In the genomic region with DNA sequence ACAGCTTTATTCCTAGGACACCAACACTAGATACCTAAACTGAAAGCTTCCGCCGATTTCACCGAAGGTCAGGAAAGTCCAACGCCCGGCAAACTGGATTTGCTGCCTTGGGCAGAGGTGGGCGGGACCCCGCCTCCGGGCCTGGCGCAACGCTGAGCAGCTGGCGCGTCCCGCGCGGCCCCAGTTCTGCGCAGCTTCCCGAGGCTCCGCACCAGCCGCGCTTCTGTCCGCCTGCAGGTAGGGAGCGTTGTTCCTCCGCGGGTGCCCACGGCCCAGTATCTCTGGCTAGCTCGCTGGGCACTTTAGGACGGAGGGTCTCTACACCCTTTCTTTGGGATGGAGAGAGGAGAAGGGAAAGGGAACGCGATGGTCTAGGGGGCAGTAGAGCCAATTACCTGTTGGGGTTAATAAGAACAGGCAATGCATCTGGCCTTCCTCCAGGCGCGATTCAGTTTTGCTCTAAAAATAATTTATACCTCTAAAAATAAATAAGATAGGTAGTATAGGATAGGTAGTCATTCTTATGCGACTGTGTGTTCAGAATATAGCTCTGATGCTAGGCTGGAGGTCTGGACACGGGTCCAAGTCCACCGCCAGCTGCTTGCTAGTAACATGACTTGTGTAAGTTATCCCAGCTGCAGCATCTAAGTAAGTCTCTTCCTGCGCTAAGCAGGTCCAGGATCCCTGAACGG, we compare ENCODE assay signal across 8 cellular contexts. TPM values are rescaled to one million over a fixed set of nuclear protein-coding genes. Genes with fewer than 3 reads are reported as not detected.
A peak's percentile ranks its signal among the peaks of the same experiment; 100 is the strongest.
DNase-seq lines count a peak whose midpoint lies in the region; ATAC-seq and TF ChIP-seq lines count a peak whose summit lies in the region.

A gene (plus strand): TSS at position 183 of the 692 bp plus-strand sequence. CDS start 5,572 bp downstream, outside the sequence.

- H3K27me3 ChIP-seq in AG04450 (ENCODE audit: control insufficient read depth, insufficient read depth, low read length) (no peaks in the 10 kb centered on the region), liver (ENCODE audit: control insufficient read depth in 4 of 4, insufficient read depth in 4 of 4, low read length in 3 of 4) (no peaks in the 10 kb centered on the region)

- CTCF ChIA-PET in AG04450 (lab: Charles Lee): interaction anchor here (0.6 to 2.8 kb wide), 20 partner anchors 8 to 264 kb away, joined by 3 to 44 read pairs (median 4); a partner anchor contains a TSS

- peaks cover 0 to 5% (median 1%) of the 10 kb centered on the region in 4 donors for H3K4me1 ChIP-seq in liver (ENCODE audit: control insufficient read depth in 4 of 4, insufficient read depth in 4 of 4, low read length in 3 of 4)

- POLR2A ChIA-PET in AG04450 (lab: Yijun Ruan, JAX): interaction anchor here (0.8 to 2.2 kb wide), 8 partner anchors 11 to 466 kb away, joined by 3 to 11 read pairs (median 5); a partner anchor contains a TSS

- peak; percentile 48 for ATAC-seq in GM18858 (IDR thresholded peaks at IDR 0.05; ENCODE audit: unreplicated experiment)
- peak; percentile 56 for ATAC-seq in HG03139 (IDR thresholded peaks at IDR 0.05; ENCODE audit: unreplicated experiment)

- H3K9me3 ChIP-seq in AG04450 (ENCODE audit: control insufficient read depth, insufficient read depth, low read length) (no peaks in the 10 kb centered on the region), liver (ENCODE audit: control insufficient read depth in 4 of 4, low read length in 3 of 4) (no peaks in the 10 kb centered on the region)

- peak within 1 kb of the TSS; percentile 78 for H3K4me3 ChIP-seq in AG04450 (ENCODE audit: low read depth, low read length)
- H3K4me3 ChIP-seq in liver (ENCODE audit: low read depth in 1 of 3, low read length in 3 of 3): peak within 1 kb of the TSS; percentile 67 to 94 (median 94)

- H3K9ac ChIP-seq in liver (ENCODE audit: low read depth in 1 of 2, low read length in 2 of 2): peak within 1 kb of the TSS; percentile 81 to 99

- WGBS in liver: 3% methylated on average over 36 of the region's 36 CpGs

- no peaks in the 10 kb centered on the region for H3K36me3 ChIP-seq in liver (ENCODE audit: control insufficient read depth in 4 of 4, insufficient read depth in 3 of 4, low read depth in 1 of 4, low read length in 3 of 4)

- DNase-seq in AG04450 (ENCODE audit: low read depth, low spot score) (peak; percentile 74), NCI-H510A (lab: John Stamatoyannopoulos, UW) (peak; percentile 62), dermis microvascular lymphatic vessel endothelial cell (ENCODE audit: low read depth in 2 of 2) (peak; percentile 95 to 97)
- peak; percentile 68 to 74 for DNase-seq in activated CD4-positive, alpha-beta T cell treated with anti-CD3 and anti-CD28 coated beads, Interleukin-2, amount 50 U/mL, for 24 hours (ENCODE audit: low read depth in 1 of 2, low spot score in 1 of 2)
- DNase-seq in stimulated activated CD4-positive, alpha-beta T cell treated with anti-CD3 and anti-CD28 coated beads, Interleukin-4, amount 100 ng/mL, for 1 hour: peak; percentile 87

- TF ChIP-seq CTCF in AG04450 (IDR thresholded peaks at IDR 0.05; ENCODE audit: low read depth, low read length) (peak; percentile 73), liver (IDR thresholded peaks at IDR 0.05; ENCODE audit: low read depth, low read length, missing input control) (peak; percentile 59)

- peak within 1 kb of the TSS; percentile 66 for H3K27ac ChIP-seq in AG04450 (ENCODE audit: low read depth, low read length)
- peak within 1 kb of the TSS; percentile 83 to 87 for H3K27ac ChIP-seq in liver (ENCODE audit: low read depth in 1 of 2, low read length in 2 of 2)

- peak; percentile 80 to 86 for TF ChIP-seq RAD21 in liver (IDR thresholded peaks at IDR 0.05)

TF ChIP-seq in liver, 16 proteins besides CTCF, POLR2A, EP300 and RAD21:
- TF ChIP-seq SP1 (IDR thresholded peaks at IDR 0.05) (peak; percentile 87), NR2F2 (IDR thresholded peaks at IDR 0.05) (peak; percentile 65), GABPA (IDR thresholded peaks at IDR 0.05 in 1 of 2, conservative IDR thresholded peaks at IDR 0.05 in 1 of 2) (peak in 1 of 2 donors; percentile 79), JUND (IDR thresholded peaks at IDR 0.05) (peak in 1 of 2 donors; percentile 22), FOXA2 (IDR thresholded peaks at IDR 0.05) (no peak), EGR1 (IDR thresholded peaks at IDR 0.05; ENCODE audit: low read depth in 2 of 2) (peak; percentile 66 to 83), RXRA (IDR thresholded peaks at IDR 0.05) (peak; percentile 80 to 85), TAF1 (conservative IDR thresholded peaks at IDR 0.05) (peak; percentile 77), YY1 (IDR thresholded peaks at IDR 0.05) (peak; percentile 69), HNF4A (conservative IDR thresholded peaks at IDR 0.05) (peak; percentile 52 to 61)
- TF ChIP-seq, protein P1, sequence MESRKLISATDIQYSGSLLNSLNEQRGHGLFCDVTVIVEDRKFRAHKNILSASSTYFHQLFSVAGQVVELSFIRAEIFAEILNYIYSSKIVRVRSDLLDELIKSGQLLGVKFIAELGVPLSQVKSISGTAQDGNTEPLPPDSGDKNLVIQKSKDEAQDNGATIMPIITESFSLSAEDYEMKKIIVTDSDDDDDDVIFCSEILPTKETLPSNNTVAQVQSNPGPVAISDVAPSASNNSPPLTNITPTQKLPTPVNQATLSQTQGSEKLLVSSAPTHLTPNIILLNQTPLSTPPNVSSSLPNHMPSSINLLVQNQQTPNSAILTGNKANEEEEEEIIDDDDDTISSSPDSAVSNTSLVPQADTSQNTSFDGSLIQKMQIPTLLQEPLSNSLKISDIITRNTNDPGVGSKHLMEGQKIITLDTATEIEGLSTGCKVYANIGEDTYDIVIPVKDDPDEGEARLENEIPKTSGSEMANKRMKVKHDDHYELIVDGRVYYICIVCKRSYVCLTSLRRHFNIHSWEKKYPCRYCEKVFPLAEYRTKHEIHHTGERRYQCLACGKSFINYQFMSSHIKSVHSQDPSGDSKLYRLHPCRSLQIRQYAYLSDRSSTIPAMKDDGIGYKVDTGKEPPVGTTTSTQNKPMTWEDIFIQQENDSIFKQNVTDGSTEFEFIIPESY (IDR thresholded peaks at IDR 0.05): no peak
- TF ChIP-seq, protein P2, sequence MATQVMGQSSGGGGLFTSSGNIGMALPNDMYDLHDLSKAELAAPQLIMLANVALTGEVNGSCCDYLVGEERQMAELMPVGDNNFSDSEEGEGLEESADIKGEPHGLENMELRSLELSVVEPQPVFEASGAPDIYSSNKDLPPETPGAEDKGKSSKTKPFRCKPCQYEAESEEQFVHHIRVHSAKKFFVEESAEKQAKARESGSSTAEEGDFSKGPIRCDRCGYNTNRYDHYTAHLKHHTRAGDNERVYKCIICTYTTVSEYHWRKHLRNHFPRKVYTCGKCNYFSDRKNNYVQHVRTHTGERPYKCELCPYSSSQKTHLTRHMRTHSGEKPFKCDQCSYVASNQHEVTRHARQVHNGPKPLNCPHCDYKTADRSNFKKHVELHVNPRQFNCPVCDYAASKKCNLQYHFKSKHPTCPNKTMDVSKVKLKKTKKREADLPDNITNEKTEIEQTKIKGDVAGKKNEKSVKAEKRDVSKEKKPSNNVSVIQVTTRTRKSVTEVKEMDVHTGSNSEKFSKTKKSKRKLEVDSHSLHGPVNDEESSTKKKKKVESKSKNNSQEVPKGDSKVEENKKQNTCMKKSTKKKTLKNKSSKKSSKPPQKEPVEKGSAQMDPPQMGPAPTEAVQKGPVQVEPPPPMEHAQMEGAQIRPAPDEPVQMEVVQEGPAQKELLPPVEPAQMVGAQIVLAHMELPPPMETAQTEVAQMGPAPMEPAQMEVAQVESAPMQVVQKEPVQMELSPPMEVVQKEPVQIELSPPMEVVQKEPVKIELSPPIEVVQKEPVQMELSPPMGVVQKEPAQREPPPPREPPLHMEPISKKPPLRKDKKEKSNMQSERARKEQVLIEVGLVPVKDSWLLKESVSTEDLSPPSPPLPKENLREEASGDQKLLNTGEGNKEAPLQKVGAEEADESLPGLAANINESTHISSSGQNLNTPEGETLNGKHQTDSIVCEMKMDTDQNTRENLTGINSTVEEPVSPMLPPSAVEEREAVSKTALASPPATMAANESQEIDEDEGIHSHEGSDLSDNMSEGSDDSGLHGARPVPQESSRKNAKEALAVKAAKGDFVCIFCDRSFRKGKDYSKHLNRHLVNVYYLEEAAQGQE (IDR thresholded peaks at IDR 0.05): peak; percentile 80
- TF ChIP-seq, protein P3, sequence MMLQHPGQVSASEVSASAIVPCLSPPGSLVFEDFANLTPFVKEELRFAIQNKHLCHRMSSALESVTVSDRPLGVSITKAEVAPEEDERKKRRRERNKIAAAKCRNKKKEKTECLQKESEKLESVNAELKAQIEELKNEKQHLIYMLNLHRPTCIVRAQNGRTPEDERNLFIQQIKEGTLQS (IDR thresholded peaks at IDR 0.05): no peak

RNA-seq across cellular contexts. Expression of the gene that starts here (rescaled TPM):
- polyA plus RNA-seq in AG04450 (2011; rRNA removed) (16.3 and 16.6 TPM in 2 replicates), liver (1 to 10 TPM; 1.0 to 1.2 TPM)
- 12.3 and 16.3 TPM in 2 replicates for polyA minus RNA-seq in AG04450 (2011; rRNA and poly(A)+ RNA removed)
- total RNA-seq in dermis microvascular lymphatic vessel endothelial cell (5.3 and 6.4 TPM in 2 replicates), liver (1 to 10 TPM; 2.5 to 3.1 TPM)

Comparison
In these comparisons a context has a peak if more than half of its experiments do, and no peak if none do; other contexts are left out.
1. Peak in every context shown above with its lines: DNase-seq, ATAC-seq, H3K4me3 ChIP-seq and H3K27ac ChIP-seq.